Comparison of ENCODE assay signal across 9 cellular contexts in genomic region chr9:105205787-105206511, GRCh38. TPM values are rescaled to one million over a fixed set of nuclear protein-coding genes. Genes with fewer than 3 reads are reported as not detected.
DNase-seq lines count a peak whose midpoint lies in the region; ATAC-seq and TF ChIP-seq lines count a peak whose summit lies in the region.
"Had no signal": no experiment of that assay in that cellular context is flagged by ENCODE, and none has a peak within 500 bp of the region (broad histone marks: within the 10 kb centered on the region; RNA-seq: fewer than 3 reads in every experiment).

No MANE protein-coding gene starts in this region.

- H3K4me2 ChIP-seq in PC-3 (ENCODE audit: low read length): peak overlapping the region; percentile 29; the same call in 1 of the 2 replicates
- no peak overlapping the region for H3K4me2 ChIP-seq in GM23338

- H3K4me1 ChIP-seq in PC-3 (ENCODE audit: insufficient read depth, low read length) (peaks cover 19% of the 10 kb centered on the region), mucosa of descending colon (ENCODE audit: low read depth) (no peaks in the 10 kb centered on the region), upper lobe of left lung (peaks cover 0 to 12% (median 7%) of the 10 kb centered on the region in 4 donors), GM23338 (ENCODE audit: insufficient read depth) (no peaks in the 10 kb centered on the region)

- no peak for ATAC-seq in PC-3
- ATAC-seq in mucosa of descending colon: peak; percentile 51
- ATAC-seq in upper lobe of left lung (ENCODE audit: low FRiP score in 2 of 2): peak in 1 of 2 donors; percentile 95
- ATAC-seq in HG02571 (IDR thresholded peaks at IDR 0.05; ENCODE audit: unreplicated experiment): no peak
- no peak for ATAC-seq in GM23338
- ATAC-seq: effector memory CD8-positive, alpha-beta T cell had no signal

- peak; percentile 32 for DNase-seq in PC-3
- DNase-seq in epidermal melanocyte (ENCODE audit: insufficient read length, low spot score): peak; percentile 68
- peak in 1 of 3 donors; percentile 52 for DNase-seq in mucosa of descending colon
- DNase-seq in upper lobe of left lung: peak in 1 of 2 donors; percentile 44
- DNase-seq in posterior vena cava (ENCODE audit: low spot score): no peak
- no peak for DNase-seq in GM23338 (ENCODE audit: low spot score)
- DNase-seq: effector memory CD8-positive, alpha-beta T cell had no signal

- H3K79me2 ChIP-seq in PC-3 (ENCODE audit: low read length) (no peaks in the 10 kb centered on the region), GM23338 (replicated peaks; ENCODE audit: insufficient read depth) (no peaks in the 10 kb centered on the region)

- H3K27ac Mint-ChIP-seq in GM23338: no peak overlapping the region
- H3K27ac Mint-ChIP-seq: effector memory CD8-positive, alpha-beta T cell; memory B cell had no signal

- no TSS peak for BruUV-seq in PC-3 (replicated peaks; lab: Mats Ljungman, UMichigan)

- H3K36me3 ChIP-seq in PC-3 (ENCODE audit: low read depth, low read length) (no peaks in the 10 kb centered on the region), mucosa of descending colon (ENCODE audit: low read depth) (no peaks in the 10 kb centered on the region), upper lobe of left lung (no peaks in the 10 kb centered on the region), GM23338 (ENCODE audit: insufficient read depth) (no peaks in the 10 kb centered on the region)

- H3F3A ChIP-seq in PC-3 (ENCODE audit: low read length, unreplicated experiment) (no peaks in the 10 kb centered on the region), GM23338 (replicated peaks; ENCODE audit: low read depth) (no peaks in the 10 kb centered on the region)

- TF ChIP-seq EP300 in upper lobe of left lung (IDR thresholded peaks at IDR 0.05): no peak

- H3K27me3 ChIP-seq in PC-3 (ENCODE audit: low read length) (no peaks in the 10 kb centered on the region), upper lobe of left lung (no peaks in the 10 kb centered on the region), GM23338 (ENCODE audit: insufficient read depth) (no peaks in the 10 kb centered on the region)

- intact Hi-C loops in PC-3 (cut with micrococcal nuclease) (no loop called here), mucosa of descending colon (cut with DNase I, micrococcal nuclease) (no loop called here), posterior vena cava (cut with DNase I) (loop anchor here in 1 of 2 donors (5.0 kb wide), 1 partner anchor 36 kb away; the partner anchor contains the start of gene SLC44A1)

- TF ChIP-seq POLR2A in upper lobe of left lung (IDR thresholded peaks at IDR 0.05): no peak

- TF ChIP-seq CTCF in PC-3 (conservative IDR thresholded peaks at IDR 0.05; ENCODE audit: low read depth, low read length) (no peak), mucosa of descending colon (IDR thresholded peaks at IDR 0.05) (no peak), upper lobe of left lung (IDR thresholded peaks at IDR 0.05) (no peak), GM23338 (conservative IDR thresholded peaks at IDR 0.05; ENCODE audit: low read depth in 2 of 2) (no peak)

- CTCF ChIA-PET in PC-3 (lab: Charles Lee): no interaction called here

- H3K4me1 Mint-ChIP-seq in GM23338: no peaks in the 10 kb centered on the region
- H3K4me1 Mint-ChIP-seq: memory B cell had no signal

- no peaks in the 10 kb centered on the region for H3K36me3 Mint-ChIP-seq in GM23338 (ENCODE audit: low read depth)

- H4K20me1 ChIP-seq in PC-3 (ENCODE audit: low read length) (no peaks in the 10 kb centered on the region), GM23338 (replicated peaks; ENCODE audit: insufficient read depth) (no peaks in the 10 kb centered on the region)

- H2AFZ ChIP-seq in PC-3 (ENCODE audit: low read length) (no peak overlapping the region), GM23338 (no peak overlapping the region)

- no peaks in the 10 kb centered on the region for H3K9me2 ChIP-seq in PC-3 (replicated peaks; ENCODE audit: low read length)
- 0 out of 2 replicates have a peak, but pooled peaks cover 6% of the 10 kb centered on the region for H3K9me2 ChIP-seq in GM23338 (ENCODE audit: insufficient read depth)

- H3K9me3 Mint-ChIP-seq in GM23338: no peaks in the 10 kb centered on the region
- H3K9me3 Mint-ChIP-seq: effector memory CD8-positive, alpha-beta T cell had no signal

- H3K4me3 Mint-ChIP-seq in GM23338: no peak overlapping the region
- H3K4me3 Mint-ChIP-seq: effector memory CD8-positive, alpha-beta T cell; memory B cell had no signal

- H3K27ac ChIP-seq in PC-3 (ENCODE audit: low read length) (peak overlapping the region; percentile 66), upper lobe of left lung (peak overlapping the region; percentile 24 to 73 (median 58)), GM23338 (ENCODE audit: low read depth) (no peak overlapping the region)

- H3K4me3 ChIP-seq in PC-3 (ENCODE audit: low read length): no peak overlapping the region
- H3K4me3 ChIP-seq in mucosa of descending colon: no peak overlapping the region
- no peak overlapping the region for H3K4me3 ChIP-seq in upper lobe of left lung
- no peak overlapping the region for H3K4me3 ChIP-seq in GM23338

- no peak overlapping the region for H3K9ac ChIP-seq in PC-3 (ENCODE audit: low read length)

- H3K27me3 Mint-ChIP-seq in GM23338 (ENCODE audit: insufficient read depth, low read depth, poor library complexity): no peaks in the 10 kb centered on the region

- WGBS in upper lobe of left lung, 2 donors: 59 to 61% methylated on average over 2 of the region's 2 CpGs

- POLR2A ChIA-PET in PC-3 (lab: Charles Lee; ENCODE audit: unreplicated experiment): no interaction called here

- no peaks in the 10 kb centered on the region for H3K9me3 ChIP-seq in PC-3 (ENCODE audit: low read length)
- H3K9me3 ChIP-seq in mucosa of descending colon: no peaks in the 10 kb centered on the region
- H3K9me3 ChIP-seq in upper lobe of left lung: no peaks in the 10 kb centered on the region

TF ChIP-seq in GM23338, 12 proteins besides CTCF, POLR2A, EP300 and RAD21 (continues in another document):
- TF ChIP-seq NANOG (IDR thresholded peaks at IDR 0.05; ENCODE audit: borderline replicate concordance) (no peak), POLR2AphosphoS5 (IDR thresholded peaks at IDR 0.05; ENCODE audit: low read depth) (no peak), JUNB (IDR thresholded peaks at IDR 0.05; ENCODE audit: unreplicated experiment) (no peak), EZH2 (IDR thresholded peaks at IDR 0.05; ENCODE audit: low read depth, unreplicated experiment) (no peak), ZNF114 (CRISPR knock-in tag; IDR thresholded peaks at IDR 0.05) (no peak), ETS1 (IDR thresholded peaks at IDR 0.05) (no peak)

RNA-seq across cellular contexts. Expression of gene SLC44A1, which starts 38.5 kb away (rescaled TPM):
- total RNA-seq in PC-3 (2014; rRNA removed) (15.3 and 16.1 TPM in 2 replicates), mucosa of descending colon (100 to 1,000 TPM in 2 of 3 donors, 10 to 100 TPM in 1; 85.1 to 183 (median 121) TPM), upper lobe of left lung (10 to 100 TPM; 15.7 to 62.2 (median 44.6) TPM), posterior vena cava (10 to 100 TPM; 34.1 to 41.6 TPM)
- total RNA-seq in GM23338 (2014; rRNA removed; shearing (Covaris generic)): 74.4 and 75.0 TPM in 2 replicates
- polyA plus RNA-seq in GM23338 (2016; fragmentation: Nextera tagmentation; extraction: Ambion mirVana): 14.9 and 15.0 TPM in 2 replicates

Comparison
In these comparisons a context has a peak if more than half of its experiments do, and no peak if none do; other contexts are left out.
1. DNase-seq: peak in PC-3 (single experiment) and epidermal melanocyte (single experiment); none in posterior vena cava (single experiment) and GM23338 (single experiment).